ENCODE assay signal across 8 cellular contexts in genomic region chr2:68318686-68319396, GRCh38. TPM values are rescaled to one million over a fixed set of nuclear protein-coding genes. Genes with fewer than 3 reads are reported as not detected.
DNase-seq lines count a peak whose midpoint lies in the region; ATAC-seq, FAIRE-seq and TF ChIP-seq lines count a peak whose summit lies in the region.

No MANE protein-coding gene starts in this region.

- H3K9me3 ChIP-seq in NT2/D1 (ENCODE audit: insufficient read depth, low read length) (no peaks in the 10 kb centered on the region), upper lobe of right lung (no peaks in the 10 kb centered on the region)

- TF ChIP-seq CTCF in CD14-positive monocyte (IDR thresholded peaks at IDR 0.05): no peak
- TF ChIP-seq CTCF in mesothelial cell of epicardium (IDR thresholded peaks at IDR 0.05; ENCODE audit: unreplicated experiment): no peak
- no peak for TF ChIP-seq CTCF in upper lobe of right lung (IDR thresholded peaks at IDR 0.05)

- H3K27me3 Mint-ChIP-seq in CD14-positive monocyte (ENCODE audit: low read depth in 3 of 3): peaks cover 25 to 42% (median 34%) of the 10 kb centered on the region in 3 donors
- H3K27me3 Mint-ChIP-seq in effector memory CD8-positive, alpha-beta T cell: peaks cover 16 to 48% of the 10 kb centered on the region in 2 donors
- peaks cover 86% of the 10 kb centered on the region for H3K27me3 Mint-ChIP-seq in mesothelial cell of epicardium (ENCODE audit: low read depth)

- peak overlapping the region; percentile 93 for H3K27ac ChIP-seq in upper lobe of right lung

- H3K4me1 ChIP-seq in NT2/D1 (ENCODE audit: insufficient read depth, insufficient read length) (no peaks in the 10 kb centered on the region), upper lobe of right lung (peaks cover 10% of the 10 kb centered on the region)

- H3K4me3 Mint-ChIP-seq in CD14-positive monocyte (peak overlapping the region; percentile 87 to 91), mesothelial cell of epicardium (peak overlapping the region; percentile 78)
- H3K4me3 Mint-ChIP-seq in effector memory CD8-positive, alpha-beta T cell: peak overlapping the region; percentile 80

- H3K36me3 Mint-ChIP-seq in CD14-positive monocyte (peaks cover 0 to 2% of the 10 kb centered on the region in 2 donors), mesothelial cell of epicardium (peaks cover 4% of the 10 kb centered on the region)
- H3K36me3 Mint-ChIP-seq in effector memory CD8-positive, alpha-beta T cell (ENCODE audit: insufficient read depth): peaks cover 3% of the 10 kb centered on the region

- ATAC-seq in effector memory CD8-positive, alpha-beta T cell (replicated peaks): peak; percentile 29
- ATAC-seq in upper lobe of right lung (peak; percentile 62), GM21447 (IDR thresholded peaks at IDR 0.05; ENCODE audit: unreplicated experiment) (no peak)

- H3K9me3 Mint-ChIP-seq in CD14-positive monocyte (peaks cover 0 to 7% (median 0%) of the 10 kb centered on the region in 7 donors), mesothelial cell of epicardium (peaks cover 6% of the 10 kb centered on the region)
- no peaks in the 10 kb centered on the region for H3K9me3 Mint-ChIP-seq in effector memory CD8-positive, alpha-beta T cell

- no peak for DNase-seq in CD14-positive monocyte (ENCODE audit: low spot score)
- DNase-seq in NT2/D1 (ENCODE audit: low read depth, low spot score): no peak
- DNase-seq in effector memory CD8-positive, alpha-beta T cell: no peak
- DNase-seq in mesothelial cell of epicardium (ENCODE audit: low spot score in 2 of 2, unreplicated experiment in 2 of 2): no peak
- DNase-seq in upper lobe of right lung: no peak
- DNase-seq in activated CD4-positive, CD25-positive, alpha-beta regulatory T cell (lab: John Stamatoyannopoulos, UW): no peak
- no peak for DNase-seq in RCC 7860 (ENCODE audit: low spot score)

- peak overlapping the region; percentile 72 for H3K9ac ChIP-seq in NT2/D1 (ENCODE audit: insufficient read length, low read depth)

- no peak for FAIRE-seq in RCC 7860 (lab: Jason Lieb, UNC)

- intact Hi-C loops in CD14-positive monocyte (cut with micrococcal nuclease): no loop called here
- intact Hi-C loops in upper lobe of right lung (cut with DNase I): no loop called here

- H3K27ac Mint-ChIP-seq in CD14-positive monocyte: peak overlapping the region in 1 of 7 donors; percentile 22
- H3K27ac Mint-ChIP-seq in effector memory CD8-positive, alpha-beta T cell: no peak overlapping the region
- H3K27ac Mint-ChIP-seq in mesothelial cell of epicardium: no peak overlapping the region

- H3K36me3 ChIP-seq in NT2/D1 (ENCODE audit: insufficient read depth, insufficient read length, low read length) (no peaks in the 10 kb centered on the region), upper lobe of right lung (peaks cover 13% of the 10 kb centered on the region)

- peak overlapping the region; percentile 62 for H3K4me3 ChIP-seq in NT2/D1 (ENCODE audit: insufficient read length, low read depth)
- H3K4me3 ChIP-seq in upper lobe of right lung: peak overlapping the region; percentile 79

- peaks cover 15% of the 10 kb centered on the region for H3K4me1 Mint-ChIP-seq in CD14-positive monocyte
- H3K4me1 Mint-ChIP-seq in effector memory CD8-positive, alpha-beta T cell (ENCODE audit: low read depth in 2 of 2): peaks cover 5 to 11% of the 10 kb centered on the region in 2 donors
- peaks cover 11% of the 10 kb centered on the region for H3K4me1 Mint-ChIP-seq in mesothelial cell of epicardium

- H3K27me3 ChIP-seq in NT2/D1 (ENCODE audit: insufficient read depth, insufficient read length) (peaks cover 44% of the 10 kb centered on the region), upper lobe of right lung (peaks cover 7% of the 10 kb centered on the region)

RNA-seq across cellular contexts. Expression of gene CNRIP1, which starts 0.9 kb away (rescaled TPM):
- under 1 TPM; 0.17 to 0.53 TPM for polyA plus RNA-seq in CD14-positive monocyte
- total RNA-seq in mesothelial cell of epicardium: 4.9 to 5.6 TPM (median 5.2 TPM) in 3 replicates
- 23.8 TPM for total RNA-seq in upper lobe of right lung

RNA-seq across cellular contexts. Expression of gene PLEK, which starts 46.2 kb away (rescaled TPM):
- polyA plus RNA-seq in CD14-positive monocyte: 100 to 1,000 TPM; 351 to 403 TPM
- total RNA-seq in mesothelial cell of epicardium (not detected in 3 replicates), upper lobe of right lung (32.9 TPM)

Comparison
In these comparisons a context has a peak if more than half of its experiments do, and no peak if none do; other contexts are left out.
1. RNA of gene PLEK, which starts 46.2 kb away (total RNA-seq): 32.9 TPM in upper lobe of right lung (single experiment); not detected in mesothelial cell of epicardium; every median in the first group is over 10 times any median in the second.
2. Peak in every context shown above with its lines, with median percentiles within 50 percentile points of each other: H3K4me3 Mint-ChIP-seq.